18 cellular contexts compared by ENCODE assay signal in the genomic region with DNA sequence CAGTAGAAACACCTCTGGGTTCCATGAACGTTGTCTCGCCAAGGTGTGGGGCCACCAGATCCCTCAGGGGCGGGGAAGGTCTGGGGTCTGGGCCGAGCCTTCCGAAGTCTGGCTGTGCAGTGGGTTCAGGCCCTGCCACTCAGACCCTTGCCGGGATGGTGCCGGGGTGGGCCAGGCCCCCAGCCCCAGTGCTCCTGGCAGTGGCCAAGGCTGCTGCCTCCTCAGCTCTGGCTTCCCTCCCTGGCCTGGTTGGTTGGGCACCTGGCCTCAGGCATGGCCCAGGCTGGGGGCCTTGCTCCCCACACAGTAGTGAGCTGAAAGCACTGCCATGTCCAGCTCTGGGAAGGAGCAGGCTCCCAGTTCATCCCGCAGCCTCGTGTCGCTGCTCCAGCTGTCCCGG. TPM values are rescaled to one million over a fixed set of nuclear protein-coding genes. Genes with fewer than 3 reads are reported as not detected.
DNase-seq lines count a peak whose midpoint lies in the region; ATAC-seq and TF ChIP-seq lines count a peak whose summit lies in the region.
"Had no signal": no experiment of that assay in that cellular context is flagged by ENCODE, and none has a peak within 500 bp of the region (broad histone marks: within the 10 kb centered on the region; RNA-seq: fewer than 3 reads in every experiment).

No MANE protein-coding gene starts in this region.

- TF ChIP-seq CTCF in right atrium auricular region (IDR thresholded peaks at IDR 0.05) (no peak), esophagus squamous epithelium (IDR thresholded peaks at IDR 0.05) (no peak), sigmoid colon (IDR thresholded peaks at IDR 0.05) (no peak), vagina (IDR thresholded peaks at IDR 0.05) (no peak), WERI-Rb-1 (IDR thresholded peaks at IDR 0.05; ENCODE audit: low read depth, low read length) (no peak)

- no peak overlapping the region for H2BK120ac ChIP-seq in trophoblast cell (ENCODE audit: insufficient read depth, low read length, poor library complexity)

- no peak overlapping the region for H2AFZ ChIP-seq in trophoblast cell (ENCODE audit: insufficient read depth, low read length, poor library complexity)

- H3K18ac ChIP-seq in trophoblast cell (ENCODE audit: low read length), result no peak overlapping the region

- TF ChIP-seq POLR2A in esophagus squamous epithelium (IDR thresholded peaks at IDR 0.05) (no peak), sigmoid colon (IDR thresholded peaks at IDR 0.05) (no peak), vagina (IDR thresholded peaks at IDR 0.05) (no peak)

- H4K12ac ChIP-seq in trophoblast cell (ENCODE audit: low read depth, low read length), result no peak overlapping the region

- H3K27me3 ChIP-seq in right atrium auricular region (no peaks in the 10 kb centered on the region), esophagus squamous epithelium (no peaks in the 10 kb centered on the region), sigmoid colon (no peaks in the 10 kb centered on the region), vagina (no peaks in the 10 kb centered on the region), trophoblast cell (ENCODE audit: insufficient read depth, low read length) (no peaks in the 10 kb centered on the region), WERI-Rb-1 (ENCODE audit: insufficient read depth, low read depth, severe bottlenecking) (no peaks in the 10 kb centered on the region)
- H3K27me3 ChIP-seq: neutrophil had no signal

- no peak overlapping the region for H3K4me2 ChIP-seq in trophoblast cell (ENCODE audit: low read length)

- no peak overlapping the region for H3K23ac ChIP-seq in trophoblast cell (ENCODE audit: low read length)

- H3K4me1 ChIP-seq in right atrium auricular region (peaks cover 0 to 100% of the 10 kb centered on the region in 2 donors), esophagus squamous epithelium (peaks cover 44 to 100% (median 79%) of the 10 kb centered on the region in 3 donors), sigmoid colon (peaks cover 0 to 84% (median 75%) of the 10 kb centered on the region in 4 donors), vagina (peaks cover 97% of the 10 kb centered on the region), trophoblast cell (ENCODE audit: control insufficient read depth in 1 of 2, insufficient read depth in 2 of 2, low read length in 2 of 2) (peaks cover 0 to 3% of the 10 kb centered on the region in 2 experiments)
- H3K4me1 ChIP-seq: HAP-1 had no signal

- H2BK5ac ChIP-seq in trophoblast cell (ENCODE audit: low read depth, low read length, poor library complexity), result no peak overlapping the region

- intact Hi-C loops in left ventricle myocardium superior (cut with micrococcal nuclease) (no loop called here), esophagus squamous epithelium (cut with DNase I) (no loop called here), sigmoid colon (cut with DNase I) (no loop called here), vagina (cut with DNase I) (no loop called here), posterior cingulate gyrus (cut with DNase I) (no loop called here)

- no peak overlapping the region for H3K14ac ChIP-seq in trophoblast cell (ENCODE audit: low read length)

- no peak overlapping the region for H2AK5ac ChIP-seq in trophoblast cell (ENCODE audit: low read length)

- ATAC-seq in left ventricle myocardium superior, result no peak
- ATAC-seq: activated T-helper 17 cell treated with anti-CD3 and anti-CD28 coated beads, Interleukin-2, amount 50 U/mL, for 72 hours; stimulated activated naive CD8-positive, alpha-beta T cell treated with anti-CD3 and anti-CD28 coated beads, Interleukin-15, Interleukin-2, amounts not matched to agents 100 U/mL and 50 U/mL, for 24 hours had no signal

- H3K79me1 ChIP-seq in trophoblast cell (ENCODE audit: low read length), result no peaks in the 10 kb centered on the region

- 68% methylated on average over 4 of the region's 11 CpGs; no CpG with 5 or more reads in 1 of the 2 donors for WGBS in esophagus squamous epithelium, 2 donors
- 92 to 93% methylated on average over 11 of the region's 11 CpGs for WGBS in sigmoid colon, 2 donors
- no CpG with 5 or more reads among the region's 11 CpGs for WGBS in trophoblast cell (ENCODE audit: extremely low coverage, insufficient coverage, insufficient read length)

- H4K8ac ChIP-seq in trophoblast cell (ENCODE audit: low read depth, low read length), result no peak overlapping the region

- H3K9me3 ChIP-seq in right atrium auricular region (no peaks in the 10 kb centered on the region), esophagus squamous epithelium (no peaks in the 10 kb centered on the region), sigmoid colon (no peaks in the 10 kb centered on the region), vagina (no peaks in the 10 kb centered on the region), trophoblast cell (ENCODE audit: insufficient read depth, low read depth, low read length) (no peaks in the 10 kb centered on the region), WERI-Rb-1 (ENCODE audit: severe bottlenecking) (no peaks in the 10 kb centered on the region)
- H3K9me3 ChIP-seq: HAP-1, neutrophil had no signal

- no peak overlapping the region for H4K91ac ChIP-seq in trophoblast cell (ENCODE audit: low read depth, low read length)

- H3K36me3 ChIP-seq in right atrium auricular region, result peaks cover 73% of the 10 kb centered on the region
- H3K36me3 ChIP-seq in esophagus squamous epithelium, result peaks cover 22 to 82% (median 30%) of the 10 kb centered on the region in 3 donors
- H3K36me3 ChIP-seq in sigmoid colon, result peaks cover 0 to 88% (median 60%) of the 10 kb centered on the region in 4 donors
- peaks cover 0 to 50% of the 10 kb centered on the region in 2 donors for H3K36me3 ChIP-seq in vagina
- H3K36me3 ChIP-seq in trophoblast cell (ENCODE audit: control insufficient read depth in 1 of 2, insufficient read depth in 2 of 2, low read length in 2 of 2), result no peaks in the 10 kb centered on the region
- H3K36me3 ChIP-seq in WERI-Rb-1, result no peaks in the 10 kb centered on the region

- H3K27ac ChIP-seq in right atrium auricular region (peak overlapping the region; percentile 41 to 80), esophagus squamous epithelium (peak overlapping the region; percentile 87 to 94 (median 92)), sigmoid colon (peak overlapping the region; percentile 58 to 92 (median 86)), vagina (peak overlapping the region; percentile 80), trophoblast cell (ENCODE audit: low read depth, low read length) (no peak overlapping the region), WERI-Rb-1 (no peak overlapping the region)
- H3K27ac ChIP-seq: neutrophil had no signal

- H3K4ac ChIP-seq in trophoblast cell (ENCODE audit: low read depth, low read length), result no peak overlapping the region

- H3K4me3 ChIP-seq in right atrium auricular region, result no peak overlapping the region
- H3K4me3 ChIP-seq in esophagus squamous epithelium, result no peak overlapping the region
- no peak overlapping the region for H3K4me3 ChIP-seq in sigmoid colon
- H3K4me3 ChIP-seq in vagina, result no peak overlapping the region
- H3K4me3 ChIP-seq in trophoblast cell (ENCODE audit: low read depth, low read length), result no peak overlapping the region
- no peak overlapping the region for H3K4me3 ChIP-seq in WERI-Rb-1 (ENCODE audit: low read depth, low read length)
- H3K4me3 ChIP-seq: HAP-1 had no signal

- no peaks in the 10 kb centered on the region for H3K79me2 ChIP-seq in trophoblast cell (ENCODE audit: control insufficient read depth, insufficient read depth, low read length, poor library complexity)

- H3K9ac ChIP-seq in trophoblast cell (ENCODE audit: low read length), result no peak overlapping the region

- no peak overlapping the region for H2BK12ac ChIP-seq in trophoblast cell (ENCODE audit: low read length)

- DNase-seq in right atrium auricular region (ENCODE audit: low spot score), result no peak
- DNase-seq in left ventricle myocardium superior, result no peak
- no peak for DNase-seq in esophagus squamous epithelium (lab: John Stamatoyannopoulos, UW)
- DNase-seq in sigmoid colon, result no peak
- no peak for DNase-seq in vagina (ENCODE audit: extremely low spot score in 2 of 2)
- no peak for DNase-seq in trophoblast cell
- DNase-seq in WERI-Rb-1, result no peak
- no peak for DNase-seq in posterior cingulate gyrus
- DNase-seq: amygdala; dermis blood vessel endothelial cell; GF-D8; NCI-H1092; SHP77 treated with DMSO at 0.1 percent for 48 hours; stimulated activated naive CD8-positive, alpha-beta T cell treated with anti-CD3 and anti-CD28 coated beads, Interleukin-15, Interleukin-2, amounts not matched to agents 100 U/mL and 50 U/mL, for 24 hours; T1000 had no signal

- TF ChIP-seq EP300 in sigmoid colon (IDR thresholded peaks at IDR 0.05), result no peak

RNA-seq across cellular contexts. Expression of a gene that starts 48.2 kb away (rescaled TPM):
- total RNA-seq in right atrium auricular region (10 to 100 TPM; 48.4 to 67.1 TPM), left ventricle myocardium superior (78.9 TPM), esophagus squamous epithelium (10 to 100 TPM in 2 of 4 donors, 1 to 10 TPM in 2; 7.7 to 18.5 (median 10.1) TPM), sigmoid colon (10 to 100 TPM; 16.6 to 21.4 (median 20.6) TPM), vagina (13.5 TPM)
- 10 to 100 TPM in 2 of 3 donors, 1 to 10 TPM in 1; 7.8 to 22.7 (median 12.0) TPM for polyA plus RNA-seq in sigmoid colon
- polyA plus RNA-seq in trophoblast cell (2013), result 5.1 and 5.5 TPM in 2 replicates

Comparison
In these comparisons a context has a peak if more than half of its experiments do, and no peak if none do; other contexts are left out.
1. H3K27ac ChIP-seq: peak in right atrium auricular region (2 of 2), esophagus squamous epithelium (4 of 4), sigmoid colon (4 of 4) and vagina (single experiment); none in trophoblast cell (single experiment) and WERI-Rb-1 (single experiment).